Comparison of ENCODE assay signal across 19 cellular contexts in genomic region chr12:43352001-43352400, GRCh38.
"Had no signal": no experiment of that assay in that cellular context is flagged by ENCODE, and none has a peak within 500 bp of the region (broad histone marks: within the 10 kb centered on the region; RNA-seq: fewer than 3 reads in every experiment).

No MANE protein-coding gene starts in this region.

- DNase-seq: activated CD4-positive, alpha-beta T cell treated with anti-CD3 and anti-CD28 coated beads, Interleukin-2, amount 10 ng/mL, durations not matched to agents 24 days and 14 days; activated CD4-positive, alpha-beta T cell treated with anti-CD3 and anti-CD28 coated beads, Interleukin-2, amount 50 U/mL, for 4 hours; activated CD8-positive, alpha-beta T cell treated with anti-CD3 and anti-CD28 coated beads, Interleukin-2, amount 10 ng/mL, durations not matched to agents 7 days and 5 days; activated gamma-delta T cell; activated naive CD4-positive, alpha-beta T cell treated with Interleukin-2 at 50 U/mL for 16 hours; activated naive CD8-positive, alpha-beta T cell treated with anti-CD3 and anti-CD28 coated beads, Interleukin-2, amount 10 ng/mL, durations not matched to agents 7 days and 5 days; activated T-cell treated with anti-CD3 and anti-CD28 coated beads, Interleukin-2, amount 50 U/mL, for 24 hours; amygdala; colonic mucosa; NCI-H1092 treated with DMSO at 0.1 percent for 48 hours; NCI-H1417; NCI-H146; NCI-H187; NCI-H2029 treated with DMSO at 0.1 percent for 48 hours; NCI-H2171 treated with DMSO at 0.1 percent for 48 hours; NCI-H2227 treated with DMSO at 0.1 percent for 48 hours; NCI-H524; Right ventricle myocardium superior; T1000 had no signal

- ATAC-seq: activated CD8-positive, alpha-beta T cell treated with anti-CD3 and anti-CD28 coated beads, Interleukin-2, amount 10 ng/mL, durations not matched to agents 7 days and 5 days had no signal
